In genomic region chr12:26278666-26279065, GRCh38 we compare ENCODE assay signal across 27 cellular contexts.
A peak's percentile ranks its signal among the peaks of the same experiment; 100 is the strongest.
DNase-seq lines count a peak whose midpoint lies in the region; ATAC-seq and TF ChIP-seq lines count a peak whose summit lies in the region.
"Had no signal": no experiment of that assay in that cellular context is flagged by ENCODE, and none has a peak within 500 bp of the region (broad histone marks: within the 10 kb centered on the region; RNA-seq: fewer than 3 reads in every experiment).

No MANE protein-coding gene starts in this region.

- H3K27me3 ChIP-seq in KMS-11 (ENCODE audit: insufficient read depth, low read depth) (no peaks in the 10 kb centered on the region), mesenchymal stem cell (ENCODE audit: control insufficient read depth in 1 of 2, insufficient read depth in 1 of 2, low read length in 2 of 2) (no peaks in the 10 kb centered on the region)
- H3K27me3 ChIP-seq: Peyer's patch had no signal

- H2AFZ ChIP-seq in KMS-11 (ENCODE audit: low read depth) = no peak overlapping the region
- H2AFZ ChIP-seq in mesenchymal stem cell (ENCODE audit: low read depth, low read length) = no peak overlapping the region

- H3K14ac ChIP-seq in mesenchymal stem cell (ENCODE audit: low read length in 2 of 2) = no peak overlapping the region

- H3K9me3 ChIP-seq in mesenchymal stem cell (ENCODE audit: control insufficient read depth, low read length) = no peaks in the 10 kb centered on the region
- H3K9me3 ChIP-seq: A549, Caco-2, Peyer's patch had no signal

- no peak overlapping the region for H2BK5ac ChIP-seq in mesenchymal stem cell (ENCODE audit: low read depth, low read length, poor library complexity, severe bottlenecking)

- peak; percentile 74 for DNase-seq in G401 (ENCODE audit: low spot score)
- peak; percentile 73 for DNase-seq in RPMI8226
- no peak for DNase-seq in mesenchymal stem cell
- DNase-seq in NCI-H524 treated with DMSO at 0.1 percent for 48 hours (lab: John Stamatoyannopoulos, UW) = no peak
- DNase-seq in NCI-H1092 (lab: John Stamatoyannopoulos, UW) = no peak
- DNase-seq: AML-193; Caco-2; CD4-positive, alpha-beta memory T cell; DMS 273 treated with DMSO at 0.1 percent for 48 hours; DMS79; EL; Kasumi-1; NCI-H1417 treated with DMSO at 0.1 percent for 48 hours; NCI-H1694 treated with DMSO at 0.1 percent for 48 hours; NCI-H2081; NCI-H345; NCI-H510A treated with DMSO at 0.1 percent for 48 hours; NCI-H748 treated with DMSO at 0.1 percent for 48 hours; Peyer's patch; SIG-M5; T-helper 17 cell had no signal

- 97% methylated on average over 4 of the region's 5 CpGs for WGBS in mesenchymal stem cell

- ATAC-seq in HG02885 (IDR thresholded peaks at IDR 0.05; ENCODE audit: poor library complexity, unreplicated experiment) (no peak), HG03108 (IDR thresholded peaks at IDR 0.05; ENCODE audit: unreplicated experiment) (no peak)
- ATAC-seq: A549, HCT116, SK-N-SH treated with all-trans-retinoic acid at 6 μM for 48 hours, T-helper 17 cell had no signal

- peak overlapping the region; percentile 89 for H2AK5ac ChIP-seq in mesenchymal stem cell (ENCODE audit: low read length, severe bottlenecking)

- H2BK15ac ChIP-seq in mesenchymal stem cell (ENCODE audit: low read depth, poor library complexity, severe bottlenecking) = no peak overlapping the region

- H3K23ac ChIP-seq in mesenchymal stem cell (ENCODE audit: low read length in 2 of 2) = no peak overlapping the region

- no peak overlapping the region for H2BK120ac ChIP-seq in mesenchymal stem cell (ENCODE audit: low read depth, low read length)

- H3K9ac ChIP-seq in KMS-11 (peak overlapping the region; percentile 29; the same call in 1 of the 2 replicates), mesenchymal stem cell (ENCODE audit: low read length) (no peak overlapping the region)

- in situ Hi-C loops in G401 (cut with HindIII; ENCODE audit: low sequenced_read_pairs) = no loop called here

- TF ChIP-seq CTCF in KMS-11 (conservative IDR thresholded peaks at IDR 0.05; ENCODE audit: low read depth, low read length) = no peak

- H3K27ac ChIP-seq in KMS-11 (peak overlapping the region; percentile 77), mesenchymal stem cell (ENCODE audit: low read length, poor library complexity, severe bottlenecking) (peak overlapping the region; percentile 77)
- H3K27ac ChIP-seq: Peyer's patch had no signal

- H3K36me3 ChIP-seq in KMS-11 (ENCODE audit: insufficient read depth) = no peaks in the 10 kb centered on the region
- no peaks in the 10 kb centered on the region for H3K36me3 ChIP-seq in mesenchymal stem cell (ENCODE audit: control insufficient read depth in 1 of 2, insufficient read depth in 2 of 2, low read depth in 1 of 2, low read length in 2 of 2)
- H3K36me3 ChIP-seq: Peyer's patch had no signal

- peaks cover 100% of the 10 kb centered on the region for H3K4me1 ChIP-seq in KMS-11 (ENCODE audit: low read depth, poor library complexity, severe bottlenecking)
- peaks cover 30% of the 10 kb centered on the region for H3K4me1 ChIP-seq in mesenchymal stem cell (ENCODE audit: control insufficient read depth, insufficient read depth, low read depth, low read length)

- no peaks in the 10 kb centered on the region for H4K20me1 ChIP-seq in KMS-11 (ENCODE audit: insufficient read depth)

- H2BK12ac ChIP-seq in mesenchymal stem cell (ENCODE audit: low read length in 2 of 2) = no peak overlapping the region

- H3K4me3 ChIP-seq in KMS-11 (IDR thresholded peaks at IDR 0.05; ENCODE audit: insufficient read depth, low read depth, low read length) = no peak overlapping the region
- H3K4me3 ChIP-seq in mesenchymal stem cell (ENCODE audit: insufficient read depth in 1 of 2, low read depth in 1 of 2, low read length in 2 of 2) = no peak overlapping the region
- H3K4me3 ChIP-seq: A549, Peyer's patch had no signal

- H4K91ac ChIP-seq in mesenchymal stem cell (ENCODE audit: low read length) = no peak overlapping the region

- H3K79me1 ChIP-seq in mesenchymal stem cell (replicated peaks; ENCODE audit: low read length, poor library complexity, severe bottlenecking) = no peaks in the 10 kb centered on the region

- no peak overlapping the region for H3K4ac ChIP-seq in mesenchymal stem cell (ENCODE audit: low read depth in 1 of 2, low read length in 2 of 2)

- H4K8ac ChIP-seq in mesenchymal stem cell (ENCODE audit: low read length) = no peak overlapping the region

- no peaks in the 10 kb centered on the region for H3K79me2 ChIP-seq in KMS-11 (ENCODE audit: insufficient read depth, low read depth)

- H3K18ac ChIP-seq in mesenchymal stem cell (ENCODE audit: low read depth in 1 of 2, low read length in 2 of 2) = no peak overlapping the region

- H3K4me2 ChIP-seq in KMS-11 = peak overlapping the region; percentile 38; the same call in 1 of the 2 replicates
- no peak overlapping the region for H3K4me2 ChIP-seq in mesenchymal stem cell (ENCODE audit: low read length, poor library complexity, severe bottlenecking)
- H3K4me2 ChIP-seq: A549 had no signal

Comparison
In these comparisons a context has a peak if more than half of its experiments do, and no peak if none do; other contexts are left out.
1. DNase-seq: peak in G401 (single experiment) and RPMI8226 (single experiment); none in mesenchymal stem cell (single experiment), NCI-H524 treated with DMSO at 0.1 percent for 48 hours (single experiment) and NCI-H1092 (single experiment).